23 cellular contexts compared by ENCODE assay signal in the genomic region with DNA sequence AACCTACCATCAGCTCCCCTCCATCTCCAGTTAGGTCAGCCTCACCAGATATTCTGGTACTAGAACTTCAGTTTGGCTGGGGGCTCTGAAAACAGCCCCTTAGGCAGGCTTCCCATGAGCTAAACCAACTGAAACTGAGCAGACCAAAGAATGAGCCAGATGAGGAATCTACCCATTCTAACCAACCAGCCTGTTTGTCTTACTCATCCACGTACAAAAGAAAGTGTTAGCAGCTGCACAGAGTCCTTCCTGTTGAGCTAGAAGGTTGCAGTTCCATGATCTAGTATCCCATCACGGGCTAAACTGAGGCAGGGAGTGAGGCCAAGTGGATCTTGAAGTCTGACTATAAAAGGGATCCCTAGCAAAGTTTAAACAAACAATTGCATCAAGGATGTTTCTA. TPM values are rescaled to one million over a fixed set of nuclear protein-coding genes. Genes with fewer than 3 reads are reported as not detected.
DNase-seq lines count a peak whose midpoint lies in the region; ATAC-seq and TF ChIP-seq lines count a peak whose summit lies in the region.
"Had no signal": no experiment of that assay in that cellular context is flagged by ENCODE, and none has a peak within 500 bp of the region (broad histone marks: within the 10 kb centered on the region; RNA-seq: fewer than 3 reads in every experiment).

No MANE protein-coding gene starts in this region.

- intact Hi-C loops in PC-9 (cut with micrococcal nuclease; ENCODE audit: unreplicated experiment), result no loop called here

- BruUV-seq in PC-9 (replicated peaks; lab: Mats Ljungman, UMichigan), result no TSS peak

- H3K27ac ChIP-seq in PC-9, result no peak overlapping the region
- no peak overlapping the region for H3K27ac ChIP-seq in osteoblast (ENCODE audit: low read depth, low read length)
- H3K27ac ChIP-seq: 22Rv1, SJSA1 had no signal

- H3K9me3 ChIP-seq in PC-9 (ENCODE audit: insufficient read depth, low read depth) (no peaks in the 10 kb centered on the region), osteoblast (ENCODE audit: low read depth, low read length) (no peaks in the 10 kb centered on the region)
- H3K9me3 ChIP-seq: MG63, SJSA1 had no signal

- TF ChIP-seq CTCF in PC-9 (conservative IDR thresholded peaks at IDR 0.05), result no peak
- TF ChIP-seq CTCF in epithelial cell of esophagus (IDR thresholded peaks at IDR 0.05; ENCODE audit: insufficient read depth, low read depth, low read length, missing control alignments), result no peak
- TF ChIP-seq CTCF in osteoblast (IDR thresholded peaks at IDR 0.05; ENCODE audit: extremely low read depth, low read depth, low read length), result no peak

- H3K4me3 ChIP-seq in PC-9 (no peak overlapping the region), epithelial cell of esophagus (ENCODE audit: low read length) (no peak overlapping the region), osteoblast (ENCODE audit: insufficient read depth, low read length) (no peak overlapping the region)
- H3K4me3 ChIP-seq: MG63, SJSA1 had no signal

- no peaks in the 10 kb centered on the region for H3K27me3 ChIP-seq in PC-9 (ENCODE audit: insufficient read depth, low read depth)
- peaks cover 2% of the 10 kb centered on the region for H3K27me3 ChIP-seq in osteoblast (ENCODE audit: insufficient read depth, low read length)
- H3K27me3 ChIP-seq: MG63, SJSA1 had no signal

- H3K4me2 ChIP-seq in PC-9 (0 out of 2 replicates have a peak overlapping the region, but pooled peaks have one; percentile 22), osteoblast (ENCODE audit: insufficient read depth, low read length) (no peak overlapping the region)

- POLR2A ChIA-PET in PC-9 (lab: Charles Lee; ENCODE audit: unreplicated experiment), result interaction anchor here (0.6 kb wide), 1 partner anchor 29 kb away, joined by 3 read pairs; a partner anchor contains a TSS

- H3K4me1 ChIP-seq in PC-9 (replicated peaks; ENCODE audit: insufficient read depth) (peaks cover 16% of the 10 kb centered on the region), osteoblast (ENCODE audit: insufficient read depth, low read length) (no peaks in the 10 kb centered on the region)
- H3K4me1 ChIP-seq: SJSA1 had no signal

- H2AFZ ChIP-seq in PC-9 (no peak overlapping the region), osteoblast (ENCODE audit: low read length) (no peak overlapping the region)

- ATAC-seq in GM18868 (IDR thresholded peaks at IDR 0.05; ENCODE audit: unreplicated experiment) (peak; percentile 32), HG03442 (IDR thresholded peaks at IDR 0.05; ENCODE audit: unreplicated experiment) (no peak), HG03520 (IDR thresholded peaks at IDR 0.05; ENCODE audit: unreplicated experiment) (no peak)
- ATAC-seq: Panc1 had no signal

- H3F3A ChIP-seq in PC-9 (ENCODE audit: insufficient read depth, low read depth), result peaks cover 15% of the 10 kb centered on the region

- H3K36me3 ChIP-seq in PC-9 (ENCODE audit: low read depth) (no peaks in the 10 kb centered on the region), osteoblast (ENCODE audit: insufficient read depth, low read length) (no peaks in the 10 kb centered on the region)
- H3K36me3 ChIP-seq: MG63, SJSA1 had no signal

- H3K79me2 ChIP-seq in PC-9 (ENCODE audit: low read depth) (no peaks in the 10 kb centered on the region), osteoblast (ENCODE audit: insufficient read depth, low read length) (no peaks in the 10 kb centered on the region)

- H4K20me1 ChIP-seq in PC-9 (ENCODE audit: insufficient read depth) (no peaks in the 10 kb centered on the region), osteoblast (ENCODE audit: insufficient read depth, low read length) (no peaks in the 10 kb centered on the region)

- H3K9me2 ChIP-seq in PC-9 (ENCODE audit: insufficient read depth), result no peaks in the 10 kb centered on the region

- peak; percentile 14 for DNase-seq in DMS53 (lab: John Stamatoyannopoulos, UW)
- no peak for DNase-seq in DMS53 treated with DMSO at 0.1 percent for 48 hours (lab: John Stamatoyannopoulos, UW; ENCODE audit: unreplicated experiment)
- DNase-seq in PC-9, result no peak
- peak; percentile 11 for DNase-seq in epithelial cell of esophagus (ENCODE audit: low read depth)
- no peak for DNase-seq in osteoblast (ENCODE audit: insufficient read length, low spot score, missing footprints)
- DNase-seq: DMS 273 treated with DMSO at 0.1 percent for 48 hours, GF-D8, H7, HFFc6, Kasumi-1, MG63, NCI-H1048, NCI-H1436, NCI-H1930, NCI-H226, NCI-H524, NCI-H82 had no signal

- CTCF ChIA-PET in PC-9 (lab: Charles Lee), result no interaction called here

RNA-seq across cellular contexts. Expression of a gene that starts 17.5 kb away (rescaled TPM):
- not detected in 2 replicates for total RNA-seq in PC-9 (2021)
- total RNA-seq in osteoblast, result not detected in 2 replicates
- total RNA-seq: H7, HFFc6, SJSA1 had no signal

RNA-seq across cellular contexts. Expression of a gene that starts 20.0 kb away (rescaled TPM):
- total RNA-seq in PC-9 (2021) (not detected in 2 replicates), osteoblast (not detected in 2 replicates)
- total RNA-seq: H7, HFFc6, SJSA1 had no signal

RNA-seq across cellular contexts. Expression of a gene that starts 25.3 kb away (rescaled TPM):
- 0.28 and 0.80 TPM in 2 replicates for total RNA-seq in PC-9 (2021)
- total RNA-seq in osteoblast, result 0.36 TPM in 1 of 2 replicates, not detected in the other
- total RNA-seq: SJSA1 had no signal

RNA-seq across cellular contexts. Expression of a gene that starts 29.0 kb away (rescaled TPM):
- 24.3 and 25.1 TPM in 2 replicates for total RNA-seq in PC-9 (2021)
- 12.1 and 13.0 TPM in 2 replicates for total RNA-seq in osteoblast

Comparison
In these comparisons a context has a peak if more than half of its experiments do, and no peak if none do; other contexts are left out.
1. DNase-seq: peak in DMS53 (single experiment) and epithelial cell of esophagus (single experiment); none in DMS53 treated with DMSO at 0.1 percent for 48 hours (single experiment), PC-9 (0 of 2) and osteoblast (single experiment).